ENCODE assay signal across 14 cellular contexts in the genomic region with DNA sequence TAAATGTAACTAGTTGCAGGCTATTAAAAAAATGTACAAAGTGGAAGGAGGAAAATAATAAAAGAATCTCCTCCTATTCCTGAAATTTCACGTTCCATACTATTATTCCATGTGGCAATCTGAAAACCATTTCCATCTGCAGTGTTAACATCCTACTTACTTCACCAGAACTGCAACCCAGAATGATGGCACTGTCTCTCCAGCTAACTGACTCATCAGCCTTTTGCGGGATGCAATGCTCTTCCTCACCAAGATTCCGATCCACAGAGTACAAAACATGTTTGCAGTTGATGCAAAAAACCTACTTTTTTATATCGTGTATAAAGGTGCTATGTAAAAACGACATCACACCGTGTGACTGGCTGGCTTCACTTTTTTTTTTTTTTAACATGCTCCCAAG. TPM values are rescaled to one million over a fixed set of nuclear protein-coding genes. Genes with fewer than 3 reads are reported as not detected.
DNase-seq lines count a peak whose midpoint lies in the region; TF ChIP-seq lines count a peak whose summit lies in the region.
"Had no signal": no experiment of that assay in that cellular context is flagged by ENCODE, and none has a peak within 500 bp of the region (broad histone marks: within the 10 kb centered on the region; RNA-seq: fewer than 3 reads in every experiment).

No MANE protein-coding gene starts in this region.

- TF ChIP-seq CTCF in AG09319 (IDR thresholded peaks at IDR 0.05; ENCODE audit: low read depth, low read length) (no peak), astrocyte of the spinal cord (IDR thresholded peaks at IDR 0.05; ENCODE audit: low read depth, low read length) (no peak), RWPE1 (conservative IDR thresholded peaks at IDR 0.05; ENCODE audit: low read depth) (no peak)

- DNase-seq in AG09319 (ENCODE audit: extremely low read depth, low read depth) (peak; percentile 7), EH (ENCODE audit: low read depth) (peak; percentile 76), astrocyte of the spinal cord (ENCODE audit: low read depth, low spot score) (peak; percentile 33), myocyte (ENCODE audit: low read depth) (peak; percentile 11), COLO668 (lab: John Stamatoyannopoulos, UW; ENCODE audit: unreplicated experiment) (no peak), erythroblast (lab: John Stamatoyannopoulos, UW) (no peak), RWPE1 (ENCODE audit: low spot score) (no peak)
- no peak for DNase-seq in activated CD8-positive, alpha-beta memory T cell treated with anti-CD3 and anti-CD28 coated beads, Interleukin-2, amount 50 U/mL, for 4 hours
- DNase-seq: activated T-cell treated with anti-CD3 and anti-CD28 coated beads, Interleukin-2, amount 50 U/mL, for 4 hours; endodermal cell; heart left ventricle; KG1; NCI-H1694 treated with DMSO at 0.1 percent for 48 hours; OCI-M1 had no signal

- no peak overlapping the region for H3K27ac ChIP-seq in RWPE1

- in situ Hi-C loops in astrocyte of the spinal cord (cut with HindIII; ENCODE audit: low sequenced_read_pairs) = no loop called here

- H3K4me3 ChIP-seq in astrocyte of the spinal cord (ENCODE audit: low read depth, low read length) = no peak overlapping the region
- H3K4me3 ChIP-seq: heart left ventricle had no signal

- CTCF ChIA-PET in RWPE1 (lab: Yijun Ruan, JAX) = no interaction called here

- no peak for TF ChIP-seq POLR2A in erythroblast (IDR thresholded peaks at IDR 0.05; ENCODE audit: low read length)

- POLR2A ChIA-PET in RWPE1 (lab: Yijun Ruan, JAX; ENCODE audit: low non-redundant PET) = no interaction called here

RNA-seq across cellular contexts. Expression of gene ESYT2, which starts 50.8 kb away (rescaled TPM):
- 115 and 137 TPM in 2 replicates for total RNA-seq in myocyte
- polyA plus RNA-seq in myocyte (2012) = 44.0 TPM

Comparison
In these comparisons a context has a peak if more than half of its experiments do, and no peak if none do; other contexts are left out.
1. DNase-seq: peak in AG09319 (single experiment), EH (single experiment), astrocyte of the spinal cord (single experiment) and myocyte (single experiment); none in COLO668 (single experiment), activated CD8-positive, alpha-beta memory T cell treated with anti-CD3 and anti-CD28 coated beads, Interleukin-2, amount 50 U/mL, for 4 hours (single experiment), erythroblast (0 of 2) and RWPE1 (single experiment).